ENCODE assay signal across 1 cellular context in the genomic region with DNA sequence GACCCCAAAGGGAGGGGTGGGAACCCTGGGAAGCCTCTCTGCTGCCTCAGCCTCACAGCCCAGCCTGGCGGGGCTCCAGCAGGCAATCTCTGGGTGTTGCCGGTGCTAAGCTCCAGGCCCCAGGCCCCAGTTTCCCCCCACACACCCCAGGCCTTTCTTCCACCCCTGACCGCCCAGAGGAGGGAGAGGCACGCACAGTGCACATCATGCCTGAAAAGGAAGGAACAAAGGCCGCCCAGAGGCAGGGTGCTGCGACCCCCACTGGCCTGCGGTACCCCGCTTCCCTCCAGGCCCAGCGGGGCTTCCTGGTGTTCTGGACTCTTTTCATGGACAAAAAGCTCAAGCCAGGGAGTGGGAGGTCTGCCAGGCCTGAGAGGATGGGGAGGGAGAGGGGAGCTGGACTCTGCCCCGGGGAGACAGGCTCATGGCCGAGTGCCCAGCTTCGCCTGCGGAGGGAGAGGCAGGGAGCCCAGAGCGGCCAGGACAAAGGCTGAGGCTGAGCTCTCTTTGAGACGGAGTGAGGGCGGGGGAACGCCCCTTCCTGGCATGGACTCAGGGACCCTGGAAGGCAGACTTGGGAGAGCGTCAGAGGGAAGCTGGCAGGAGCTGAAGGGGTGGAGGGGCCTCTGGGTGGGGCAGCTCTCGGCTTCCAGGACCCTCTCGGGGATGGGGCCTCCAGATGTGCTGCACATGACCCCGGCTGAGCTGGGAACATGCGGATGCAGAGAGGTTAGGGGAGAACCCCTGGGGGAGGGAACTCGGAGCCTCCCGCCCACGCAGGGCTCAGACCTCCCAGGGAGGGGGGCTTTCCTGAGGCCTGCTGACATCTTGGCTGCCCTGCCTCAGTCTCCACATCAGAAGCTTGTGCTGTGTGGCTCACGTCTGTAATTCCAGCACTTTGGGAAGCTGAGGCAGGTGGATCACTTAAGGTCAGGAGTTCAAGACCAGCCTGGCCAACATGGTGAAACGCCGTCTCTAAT.
TF ChIP-seq lines count a peak whose summit lies in the region.

No MANE protein-coding gene starts in this region.

TF ChIP-seq in HepG2, 621 proteins besides CTCF, POLR2A, EP300 and RAD21 (continues in another document):
- no peak for TF ChIP-seq ZBTB8A (CRISPR knock-in tag; IDR thresholded peaks at IDR 0.05; ENCODE audit: borderline replicate concordance, low read depth)
- no peak for TF ChIP-seq SMC3 (IDR thresholded peaks at IDR 0.05; ENCODE audit: low read length)
- TF ChIP-seq HNRNPUL1 (IDR thresholded peaks at IDR 0.05; ENCODE audit: low read depth, low read length), result no peak
- no peak for TF ChIP-seq CENPX (CRISPR knock-in tag; IDR thresholded peaks at IDR 0.05)
- TF ChIP-seq RFX5 (IDR thresholded peaks at IDR 0.05; ENCODE audit: low read depth, low read length), result no peak
- TF ChIP-seq ZNF598 (CRISPR knock-in tag; IDR thresholded peaks at IDR 0.05; ENCODE audit: borderline replicate concordance), result 0 out of 2 replicates have a peak, but pooled peaks have one; percentile 67
- TF ChIP-seq ZNF251 (CRISPR knock-in tag; IDR thresholded peaks at IDR 0.05), result no peak
- TF ChIP-seq ZNF788 (CRISPR knock-in tag; IDR thresholded peaks at IDR 0.05; ENCODE audit: borderline replicate concordance), result peak; percentile 90
- TF ChIP-seq, protein P1, sequence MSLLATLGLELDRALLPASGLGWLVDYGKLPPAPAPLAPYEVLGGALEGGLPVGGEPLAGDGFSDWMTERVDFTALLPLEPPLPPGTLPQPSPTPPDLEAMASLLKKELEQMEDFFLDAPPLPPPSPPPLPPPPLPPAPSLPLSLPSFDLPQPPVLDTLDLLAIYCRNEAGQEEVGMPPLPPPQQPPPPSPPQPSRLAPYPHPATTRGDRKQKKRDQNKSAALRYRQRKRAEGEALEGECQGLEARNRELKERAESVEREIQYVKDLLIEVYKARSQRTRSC (CRISPR knock-in tag; IDR thresholded peaks at IDR 0.05; ENCODE audit: low read depth), result no peak
- TF ChIP-seq, protein P2, sequence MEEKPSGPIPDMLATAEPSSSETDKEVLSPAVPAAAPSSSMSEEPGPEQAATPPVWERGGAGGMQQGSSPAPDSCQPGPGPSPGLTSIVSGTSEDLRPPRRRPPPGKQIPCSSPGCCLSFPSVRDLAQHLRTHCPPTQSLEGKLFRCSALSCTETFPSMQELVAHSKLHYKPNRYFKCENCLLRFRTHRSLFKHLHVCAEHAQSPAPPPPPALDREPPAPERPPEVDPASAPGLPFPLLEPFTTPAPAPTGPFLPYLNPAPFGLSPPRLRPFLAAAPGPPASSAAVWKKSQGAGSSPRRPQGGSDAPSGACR (CRISPR knock-in tag; IDR thresholded peaks at IDR 0.05), result no peak
- peak; percentile 67; the same call in 1 of the 2 replicates for TF ChIP-seq KDM2A (CRISPR knock-in tag; IDR thresholded peaks at IDR 0.05; ENCODE audit: borderline replicate concordance, low read depth)
- TF ChIP-seq CC2D1A (CRISPR knock-in tag; IDR thresholded peaks at IDR 0.05), result no peak
- TF ChIP-seq TMF1 (CRISPR knock-in tag; IDR thresholded peaks at IDR 0.05; ENCODE audit: low read depth), result 0 out of 2 replicates have a peak, but pooled peaks have one; percentile 24
- TF ChIP-seq HES4 (CRISPR knock-in tag; IDR thresholded peaks at IDR 0.05; ENCODE audit: borderline replicate concordance), result no peak
- no peak for TF ChIP-seq ZNF75D (CRISPR knock-in tag; IDR thresholded peaks at IDR 0.05; ENCODE audit: borderline replicate concordance)
- no peak for TF ChIP-seq ZNF713 (CRISPR knock-in tag; IDR thresholded peaks at IDR 0.05)
- no peak for TF ChIP-seq ZNF572 (CRISPR knock-in tag; IDR thresholded peaks at IDR 0.05)
- TF ChIP-seq MED13 (CRISPR knock-in tag; IDR thresholded peaks at IDR 0.05), result peak; percentile 40; the same call in 1 of the 2 replicates
- TF ChIP-seq RCOR2 (CRISPR knock-in tag; IDR thresholded peaks at IDR 0.05), result no peak
- no peak for TF ChIP-seq PAF1 (CRISPR knock-in tag; IDR thresholded peaks at IDR 0.05)
- no peak for TF ChIP-seq ZNF446 (CRISPR knock-in tag; IDR thresholded peaks at IDR 0.05)
- TF ChIP-seq GZF1 (CRISPR knock-in tag; IDR thresholded peaks at IDR 0.05), result no peak
- peak; percentile 79; the same call in 1 of the 2 replicates for TF ChIP-seq ATF7-NPFF (CRISPR knock-in tag; IDR thresholded peaks at IDR 0.05; ENCODE audit: low read depth)
- peak; percentile 79 for TF ChIP-seq GATAD2A (CRISPR knock-in tag; IDR thresholded peaks at IDR 0.05)
- no peak for TF ChIP-seq FOXC1 (CRISPR knock-in tag; IDR thresholded peaks at IDR 0.05; ENCODE audit: borderline replicate concordance)
- no peak for TF ChIP-seq SKI (IDR thresholded peaks at IDR 0.05; ENCODE audit: partially characterized antibody)
- TF ChIP-seq ZNF224 (CRISPR knock-in tag; IDR thresholded peaks at IDR 0.05), result no peak
- TF ChIP-seq, protein P3, sequence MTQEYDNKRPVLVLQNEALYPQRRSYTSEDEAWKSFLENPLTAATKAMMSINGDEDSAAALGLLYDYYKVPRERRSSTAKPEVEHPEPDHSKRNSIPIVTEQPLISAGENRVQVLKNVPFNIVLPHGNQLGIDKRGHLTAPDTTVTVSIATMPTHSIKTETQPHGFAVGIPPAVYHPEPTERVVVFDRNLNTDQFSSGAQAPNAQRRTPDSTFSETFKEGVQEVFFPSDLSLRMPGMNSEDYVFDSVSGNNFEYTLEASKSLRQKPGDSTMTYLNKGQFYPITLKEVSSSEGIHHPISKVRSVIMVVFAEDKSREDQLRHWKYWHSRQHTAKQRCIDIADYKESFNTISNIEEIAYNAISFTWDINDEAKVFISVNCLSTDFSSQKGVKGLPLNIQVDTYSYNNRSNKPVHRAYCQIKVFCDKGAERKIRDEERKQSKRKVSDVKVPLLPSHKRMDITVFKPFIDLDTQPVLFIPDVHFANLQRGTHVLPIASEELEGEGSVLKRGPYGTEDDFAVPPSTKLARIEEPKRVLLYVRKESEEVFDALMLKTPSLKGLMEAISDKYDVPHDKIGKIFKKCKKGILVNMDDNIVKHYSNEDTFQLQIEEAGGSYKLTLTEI (CRISPR knock-in tag; conservative IDR thresholded peaks at IDR 0.05), result no peak
- TF ChIP-seq CBX1 (IDR thresholded peaks at IDR 0.05; ENCODE audit: low read depth), result peak; percentile 17
- TF ChIP-seq ZNF776 (CRISPR knock-in tag; IDR thresholded peaks at IDR 0.05), result no peak
- no peak for TF ChIP-seq SP2 (CRISPR knock-in tag; IDR thresholded peaks at IDR 0.05)
- no peak for TF ChIP-seq GTF2F1 (IDR thresholded peaks at IDR 0.05; ENCODE audit: low read length)
- TF ChIP-seq, protein P4, sequence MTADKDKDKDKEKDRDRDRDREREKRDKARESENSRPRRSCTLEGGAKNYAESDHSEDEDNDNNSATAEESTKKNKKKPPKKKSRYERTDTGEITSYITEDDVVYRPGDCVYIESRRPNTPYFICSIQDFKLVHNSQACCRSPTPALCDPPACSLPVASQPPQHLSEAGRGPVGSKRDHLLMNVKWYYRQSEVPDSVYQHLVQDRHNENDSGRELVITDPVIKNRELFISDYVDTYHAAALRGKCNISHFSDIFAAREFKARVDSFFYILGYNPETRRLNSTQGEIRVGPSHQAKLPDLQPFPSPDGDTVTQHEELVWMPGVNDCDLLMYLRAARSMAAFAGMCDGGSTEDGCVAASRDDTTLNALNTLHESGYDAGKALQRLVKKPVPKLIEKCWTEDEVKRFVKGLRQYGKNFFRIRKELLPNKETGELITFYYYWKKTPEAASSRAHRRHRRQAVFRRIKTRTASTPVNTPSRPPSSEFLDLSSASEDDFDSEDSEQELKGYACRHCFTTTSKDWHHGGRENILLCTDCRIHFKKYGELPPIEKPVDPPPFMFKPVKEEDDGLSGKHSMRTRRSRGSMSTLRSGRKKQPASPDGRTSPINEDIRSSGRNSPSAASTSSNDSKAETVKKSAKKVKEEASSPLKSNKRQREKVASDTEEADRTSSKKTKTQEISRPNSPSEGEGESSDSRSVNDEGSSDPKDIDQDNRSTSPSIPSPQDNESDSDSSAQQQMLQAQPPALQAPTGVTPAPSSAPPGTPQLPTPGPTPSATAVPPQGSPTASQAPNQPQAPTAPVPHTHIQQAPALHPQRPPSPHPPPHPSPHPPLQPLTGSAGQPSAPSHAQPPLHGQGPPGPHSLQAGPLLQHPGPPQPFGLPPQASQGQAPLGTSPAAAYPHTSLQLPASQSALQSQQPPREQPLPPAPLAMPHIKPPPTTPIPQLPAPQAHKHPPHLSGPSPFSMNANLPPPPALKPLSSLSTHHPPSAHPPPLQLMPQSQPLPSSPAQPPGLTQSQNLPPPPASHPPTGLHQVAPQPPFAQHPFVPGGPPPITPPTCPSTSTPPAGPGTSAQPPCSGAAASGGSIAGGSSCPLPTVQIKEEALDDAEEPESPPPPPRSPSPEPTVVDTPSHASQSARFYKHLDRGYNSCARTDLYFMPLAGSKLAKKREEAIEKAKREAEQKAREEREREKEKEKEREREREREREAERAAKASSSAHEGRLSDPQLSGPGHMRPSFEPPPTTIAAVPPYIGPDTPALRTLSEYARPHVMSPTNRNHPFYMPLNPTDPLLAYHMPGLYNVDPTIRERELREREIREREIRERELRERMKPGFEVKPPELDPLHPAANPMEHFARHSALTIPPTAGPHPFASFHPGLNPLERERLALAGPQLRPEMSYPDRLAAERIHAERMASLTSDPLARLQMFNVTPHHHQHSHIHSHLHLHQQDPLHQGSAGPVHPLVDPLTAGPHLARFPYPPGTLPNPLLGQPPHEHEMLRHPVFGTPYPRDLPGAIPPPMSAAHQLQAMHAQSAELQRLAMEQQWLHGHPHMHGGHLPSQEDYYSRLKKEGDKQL (CRISPR knock-in tag; IDR thresholded peaks at IDR 0.05; ENCODE audit: low read depth), result no peak
- TF ChIP-seq, protein P5, sequence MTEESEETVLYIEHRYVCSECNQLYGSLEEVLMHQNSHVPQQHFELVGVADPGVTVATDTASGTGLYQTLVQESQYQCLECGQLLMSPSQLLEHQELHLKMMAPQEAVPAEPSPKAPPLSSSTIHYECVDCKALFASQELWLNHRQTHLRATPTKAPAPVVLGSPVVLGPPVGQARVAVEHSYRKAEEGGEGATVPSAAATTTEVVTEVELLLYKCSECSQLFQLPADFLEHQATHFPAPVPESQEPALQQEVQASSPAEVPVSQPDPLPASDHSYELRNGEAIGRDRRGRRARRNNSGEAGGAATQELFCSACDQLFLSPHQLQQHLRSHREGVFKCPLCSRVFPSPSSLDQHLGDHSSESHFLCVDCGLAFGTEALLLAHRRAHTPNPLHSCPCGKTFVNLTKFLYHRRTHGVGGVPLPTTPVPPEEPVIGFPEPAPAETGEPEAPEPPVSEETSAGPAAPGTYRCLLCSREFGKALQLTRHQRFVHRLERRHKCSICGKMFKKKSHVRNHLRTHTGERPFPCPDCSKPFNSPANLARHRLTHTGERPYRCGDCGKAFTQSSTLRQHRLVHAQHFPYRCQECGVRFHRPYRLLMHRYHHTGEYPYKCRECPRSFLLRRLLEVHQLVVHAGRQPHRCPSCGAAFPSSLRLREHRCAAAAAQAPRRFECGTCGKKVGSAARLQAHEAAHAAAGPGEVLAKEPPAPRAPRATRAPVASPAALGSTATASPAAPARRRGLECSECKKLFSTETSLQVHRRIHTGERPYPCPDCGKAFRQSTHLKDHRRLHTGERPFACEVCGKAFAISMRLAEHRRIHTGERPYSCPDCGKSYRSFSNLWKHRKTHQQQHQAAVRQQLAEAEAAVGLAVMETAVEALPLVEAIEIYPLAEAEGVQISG (CRISPR knock-in tag; IDR thresholded peaks at IDR 0.05), result peak; percentile 68
- TF ChIP-seq, protein P6, sequence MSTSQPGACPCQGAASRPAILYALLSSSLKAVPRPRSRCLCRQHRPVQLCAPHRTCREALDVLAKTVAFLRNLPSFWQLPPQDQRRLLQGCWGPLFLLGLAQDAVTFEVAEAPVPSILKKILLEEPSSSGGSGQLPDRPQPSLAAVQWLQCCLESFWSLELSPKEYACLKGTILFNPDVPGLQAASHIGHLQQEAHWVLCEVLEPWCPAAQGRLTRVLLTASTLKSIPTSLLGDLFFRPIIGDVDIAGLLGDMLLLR (CRISPR knock-in tag; IDR thresholded peaks at IDR 0.05), result no peak
- TF ChIP-seq MAFK (conservative IDR thresholded peaks at IDR 0.05 in 1 of 2, IDR thresholded peaks at IDR 0.05 in 1 of 2; ENCODE audit: low read length in 2 of 2), result no peak
- TF ChIP-seq ZNF674 (CRISPR knock-in tag; IDR thresholded peaks at IDR 0.05; ENCODE audit: low read depth), result no peak
- TF ChIP-seq ZNF782 (CRISPR knock-in tag; IDR thresholded peaks at IDR 0.05; ENCODE audit: borderline replicate concordance), result no peak
- no peak for TF ChIP-seq MBNL3 (CRISPR knock-in tag; conservative IDR thresholded peaks at IDR 0.05)
- TF ChIP-seq, protein P7, sequence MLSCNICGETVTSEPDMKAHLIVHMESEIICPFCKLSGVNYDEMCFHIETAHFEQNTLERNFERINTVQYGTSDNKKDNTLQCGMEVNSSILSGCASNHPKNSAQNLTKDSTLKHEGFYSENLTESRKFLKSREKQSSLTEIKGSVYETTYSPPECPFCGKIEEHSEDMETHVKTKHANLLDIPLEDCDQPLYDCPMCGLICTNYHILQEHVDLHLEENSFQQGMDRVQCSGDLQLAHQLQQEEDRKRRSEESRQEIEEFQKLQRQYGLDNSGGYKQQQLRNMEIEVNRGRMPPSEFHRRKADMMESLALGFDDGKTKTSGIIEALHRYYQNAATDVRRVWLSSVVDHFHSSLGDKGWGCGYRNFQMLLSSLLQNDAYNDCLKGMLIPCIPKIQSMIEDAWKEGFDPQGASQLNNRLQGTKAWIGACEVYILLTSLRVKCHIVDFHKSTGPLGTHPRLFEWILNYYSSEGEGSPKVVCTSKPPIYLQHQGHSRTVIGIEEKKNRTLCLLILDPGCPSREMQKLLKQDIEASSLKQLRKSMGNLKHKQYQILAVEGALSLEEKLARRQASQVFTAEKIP (CRISPR knock-in tag; IDR thresholded peaks at IDR 0.05; ENCODE audit: borderline replicate concordance), result no peak
- TF ChIP-seq, protein P8, sequence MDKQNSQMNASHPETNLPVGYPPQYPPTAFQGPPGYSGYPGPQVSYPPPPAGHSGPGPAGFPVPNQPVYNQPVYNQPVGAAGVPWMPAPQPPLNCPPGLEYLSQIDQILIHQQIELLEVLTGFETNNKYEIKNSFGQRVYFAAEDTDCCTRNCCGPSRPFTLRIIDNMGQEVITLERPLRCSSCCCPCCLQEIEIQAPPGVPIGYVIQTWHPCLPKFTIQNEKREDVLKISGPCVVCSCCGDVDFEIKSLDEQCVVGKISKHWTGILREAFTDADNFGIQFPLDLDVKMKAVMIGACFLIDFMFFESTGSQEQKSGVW (CRISPR knock-in tag; IDR thresholded peaks at IDR 0.05; ENCODE audit: borderline replicate concordance), result no peak
- TF ChIP-seq FLYWCH1 (CRISPR knock-in tag; IDR thresholded peaks at IDR 0.05), result 0 out of 2 replicates have a peak, but pooled peaks have one; percentile 47
- TF ChIP-seq, protein P9, sequence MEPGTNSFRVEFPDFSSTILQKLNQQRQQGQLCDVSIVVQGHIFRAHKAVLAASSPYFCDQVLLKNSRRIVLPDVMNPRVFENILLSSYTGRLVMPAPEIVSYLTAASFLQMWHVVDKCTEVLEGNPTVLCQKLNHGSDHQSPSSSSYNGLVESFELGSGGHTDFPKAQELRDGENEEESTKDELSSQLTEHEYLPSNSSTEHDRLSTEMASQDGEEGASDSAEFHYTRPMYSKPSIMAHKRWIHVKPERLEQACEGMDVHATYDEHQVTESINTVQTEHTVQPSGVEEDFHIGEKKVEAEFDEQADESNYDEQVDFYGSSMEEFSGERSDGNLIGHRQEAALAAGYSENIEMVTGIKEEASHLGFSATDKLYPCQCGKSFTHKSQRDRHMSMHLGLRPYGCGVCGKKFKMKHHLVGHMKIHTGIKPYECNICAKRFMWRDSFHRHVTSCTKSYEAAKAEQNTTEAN (CRISPR knock-in tag; conservative IDR thresholded peaks at IDR 0.05), result no peak; the same call in 1 of the 2 replicates
